In the genomic region with DNA sequence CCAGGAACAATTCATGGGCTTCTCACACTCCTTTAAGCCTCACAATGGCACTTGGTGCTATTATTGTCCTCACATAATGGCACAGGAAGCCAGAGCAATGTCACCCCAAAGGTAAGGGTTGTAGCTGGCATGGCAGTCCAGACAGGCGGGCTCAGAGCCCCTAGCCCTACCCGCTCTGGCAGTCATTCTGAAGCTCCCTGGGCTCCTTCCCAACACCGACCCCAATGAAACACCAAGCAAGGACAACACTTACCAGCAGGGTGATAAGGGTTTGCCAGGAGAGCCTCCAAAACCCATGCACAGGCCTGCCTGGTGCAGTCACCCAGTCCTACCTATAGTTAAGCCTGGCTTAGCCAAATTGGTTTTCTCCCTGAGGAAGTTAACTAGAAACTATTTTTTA, we compare ENCODE assay signal across 29 cellular contexts. TPM values are rescaled to one million over a fixed set of nuclear protein-coding genes. Genes with fewer than 3 reads are reported as not detected.
DNase-seq lines count a peak whose midpoint lies in the region; ATAC-seq, FAIRE-seq and TF ChIP-seq lines count a peak whose summit lies in the region.
"Had no signal": no experiment of that assay in that cellular context is flagged by ENCODE, and none has a peak within 500 bp of the region (broad histone marks: within the 10 kb centered on the region; RNA-seq: fewer than 3 reads in every experiment).

No MANE protein-coding gene starts in this region.

- H3K27me3 Mint-ChIP-seq in T-helper 17 cell, result no peaks in the 10 kb centered on the region
- H3K27me3 Mint-ChIP-seq: activated T-helper 17 cell treated with anti-CD3 and anti-CD28 coated beads, Interleukin-2, amount 50 U/mL, for 72 hours; memory B cell had no signal

- no peaks in the 10 kb centered on the region for H4K20me1 ChIP-seq in KMS-11 (ENCODE audit: insufficient read depth)

- DNase-seq in T-helper 17 cell (no peak), left ventricle myocardium inferior (no peak), small intestine (no peak), ascending aorta (ENCODE audit: low spot score in 2 of 2) (no peak), GM10248 (ENCODE audit: extremely low spot score) (no peak)
- DNase-seq: activated CD4-positive, alpha-beta T cell treated with anti-CD3 and anti-CD28 coated beads for 48 hours; activated naive CD4-positive, alpha-beta T cell treated with anti-CD3 and anti-CD28 coated beads, Interleukin-2, amount 50 U/mL, for 16 hours; amniotic stem cell; Caco-2; DND-41; effector CD4-positive, alpha-beta T cell; GF-D8; NCI-H1105 treated with DMSO at 0.1 percent for 48 hours; NCI-H187 treated with DMSO at 0.1 percent for 48 hours; NCI-H526; ovary; PC-9; retina; SIG-M5; stimulated activated CD4-positive, alpha-beta T cell treated with anti-CD3 and anti-CD28 coated beads, Interleukin-12 subunit alpha, Interleukin-12 subunit beta, amount 100 ng/mL, for 4 hours; stimulated activated CD4-positive, alpha-beta T cell treated with anti-CD3 and anti-CD28 coated beads, Interleukin-4, amount 100 ng/mL, for 1 hour; trophoblast cell had no signal

- CTCF ChIA-PET in GM10248 (lab: Yijun Ruan, JAX), result no interaction called here

- H3K27ac ChIP-seq in KMS-11 (peak overlapping the region; percentile 38; the same call in 1 of the 2 replicates), left ventricle myocardium inferior (replicated peaks) (peak overlapping the region; percentile 84), small intestine (ENCODE audit: low read depth in 1 of 2, low read length in 1 of 2) (peak overlapping the region; percentile 17 to 76), ascending aorta (no peak overlapping the region)
- H3K27ac ChIP-seq: ovary had no signal

- H3K9me3 ChIP-seq in T-helper 17 cell (ENCODE audit: control insufficient read depth, low read length, poor library complexity, severe bottlenecking) (no peaks in the 10 kb centered on the region), left ventricle myocardium inferior (replicated peaks) (no peaks in the 10 kb centered on the region), small intestine (ENCODE audit: control insufficient read depth, low read depth) (no peaks in the 10 kb centered on the region), ascending aorta (no peaks in the 10 kb centered on the region)
- H3K9me3 ChIP-seq: BLaER1 treated with 17β-estradiol and CSF1 and Interleukin-3, amounts not matched to agents 10 nM and 100 nM; Caco-2; ovary had no signal

- WGBS in small intestine, 3 donors, result 85 to 95% (median 85%) methylated on average over 3 of the region's 3 CpGs

- H3K4me3 ChIP-seq in KMS-11 (IDR thresholded peaks at IDR 0.05; ENCODE audit: insufficient read depth, low read depth, low read length) (no peak overlapping the region), left ventricle myocardium inferior (no peak overlapping the region), small intestine (ENCODE audit: low read depth in 1 of 2, low read length in 2 of 2) (no peak overlapping the region), ascending aorta (no peak overlapping the region)
- H3K4me3 ChIP-seq: BLaER1 treated with 17β-estradiol and CSF1 and Interleukin-3, amounts not matched to agents 10 nM and 100 nM; K562; ovary; PC-9 had no signal

- H3K79me2 ChIP-seq in KMS-11 (ENCODE audit: insufficient read depth, low read depth), result no peaks in the 10 kb centered on the region

- no peak overlapping the region for H3K9ac ChIP-seq in KMS-11
- H3K9ac ChIP-seq: BLaER1 treated with 17β-estradiol and CSF1 and Interleukin-3, amounts not matched to agents 10 nM and 100 nM had no signal

- intact Hi-C loops in left ventricle myocardium inferior (cut with micrococcal nuclease) (no loop called here), ascending aorta (cut with DNase I) (no loop called here)

- H3K27me3 ChIP-seq in KMS-11 (ENCODE audit: insufficient read depth, low read depth) (no peaks in the 10 kb centered on the region), left ventricle myocardium inferior (ENCODE audit: low read depth) (no peaks in the 10 kb centered on the region), small intestine (ENCODE audit: control insufficient read depth in 2 of 2, insufficient read depth in 2 of 2, low read length in 2 of 2) (no peaks in the 10 kb centered on the region), ascending aorta (no peaks in the 10 kb centered on the region)
- H3K27me3 ChIP-seq: BLaER1 treated with 17β-estradiol and CSF1 and Interleukin-3, amounts not matched to agents 10 nM and 100 nM; ovary had no signal

- no peak for FAIRE-seq in small intestine (lab: Jason Lieb, UNC)
- FAIRE-seq: H54, K562 had no signal

- H3K27ac Mint-ChIP-seq in T-helper 17 cell, result peak overlapping the region; percentile 53
- H3K27ac Mint-ChIP-seq: memory B cell had no signal

- H2AFZ ChIP-seq in KMS-11 (ENCODE audit: low read depth), result no peak overlapping the region
- H2AFZ ChIP-seq: PC-9 had no signal

- no peak for ATAC-seq in T-helper 17 cell
- no peak for ATAC-seq in GM19395 (IDR thresholded peaks at IDR 0.05; ENCODE audit: unreplicated experiment)
- ATAC-seq: activated T-helper 17 cell treated with anti-CD3 and anti-CD28 coated beads, Interleukin-2, amount 50 U/mL, for 72 hours had no signal

- TF ChIP-seq CTCF in KMS-11 (conservative IDR thresholded peaks at IDR 0.05; ENCODE audit: low read depth, low read length), result no peak
- no peak for TF ChIP-seq CTCF in left ventricle myocardium inferior (IDR thresholded peaks at IDR 0.05; ENCODE audit: borderline replicate concordance)
- no peak for TF ChIP-seq CTCF in ascending aorta (IDR thresholded peaks at IDR 0.05)
- no peak for TF ChIP-seq CTCF in GM10248 (IDR thresholded peaks at IDR 0.05; ENCODE audit: control extremely low read depth, extremely low read depth, low read depth, missing control alignments)

- peaks cover 7% of the 10 kb centered on the region for H3K36me3 Mint-ChIP-seq in T-helper 17 cell (ENCODE audit: low read depth)

- POLR2A ChIA-PET in GM10248 (lab: Yijun Ruan, JAX), result no interaction called here

- H3K4me1 ChIP-seq in KMS-11 (ENCODE audit: low read depth, poor library complexity, severe bottlenecking) (peaks cover 22% of the 10 kb centered on the region), left ventricle myocardium inferior (peaks cover 75% of the 10 kb centered on the region), small intestine (ENCODE audit: control insufficient read depth in 2 of 2, insufficient read depth in 1 of 2, low read depth in 1 of 2, low read length in 1 of 2) (peaks cover 14 to 25% of the 10 kb centered on the region in 2 donors), ascending aorta (peaks cover 0 to 7% of the 10 kb centered on the region in 2 donors)
- H3K4me1 ChIP-seq: Caco-2 had no signal

- peak overlapping the region; percentile 33; the same call in 1 of the 2 replicates for H3K4me2 ChIP-seq in KMS-11

- H3K36me3 ChIP-seq in KMS-11 (ENCODE audit: insufficient read depth), result no peaks in the 10 kb centered on the region
- H3K36me3 ChIP-seq in left ventricle myocardium inferior, result peaks cover 28% of the 10 kb centered on the region
- H3K36me3 ChIP-seq in small intestine (ENCODE audit: control insufficient read depth in 2 of 2, insufficient read depth in 2 of 2, low read length in 2 of 2), result peaks cover 2 to 8% of the 10 kb centered on the region in 2 donors
- H3K36me3 ChIP-seq in ascending aorta, result peaks cover 24 to 31% of the 10 kb centered on the region in 2 donors
- H3K36me3 ChIP-seq: ovary had no signal

- peaks cover 21% of the 10 kb centered on the region for H3K4me1 Mint-ChIP-seq in T-helper 17 cell

- H3K4me3 Mint-ChIP-seq in T-helper 17 cell, result no peak overlapping the region
- H3K4me3 Mint-ChIP-seq: activated T-helper 17 cell treated with anti-CD3 and anti-CD28 coated beads, Interleukin-2, amount 50 U/mL, for 72 hours; memory B cell had no signal

RNA-seq across cellular contexts. Expression of a gene that starts 30.8 kb away (rescaled TPM):
- total RNA-seq in T-helper 17 cell (100 to 1,000 TPM; 167 to 312 TPM), left ventricle myocardium inferior (81.9 TPM), ascending aorta (26.8 TPM)
- polyA plus RNA-seq in small intestine, result 10 to 100 TPM; 42.9 to 77.3 (median 64.6) TPM

Comparison
In these comparisons a context has a peak if more than half of its experiments do, and no peak if none do; other contexts are left out.
1. H3K27ac ChIP-seq: peak in KMS-11 (single experiment), left ventricle myocardium inferior (single experiment) and small intestine (2 of 2); none in ascending aorta (0 of 2).